ENCODE assay signal across 9 cellular contexts in genomic region chr5:74991522-74991921, GRCh38.
"Had no signal": no experiment of that assay in that cellular context is flagged by ENCODE, and none has a peak within 500 bp of the region (broad histone marks: within the 10 kb centered on the region; RNA-seq: fewer than 3 reads in every experiment).

No MANE protein-coding gene starts in this region.

- H3K4me1 Mint-ChIP-seq: IgD-negative memory B cell had no signal

- DNase-seq: GM23248, GOT3, H7, HFFc6, KG1 had no signal

- H3K4me1 ChIP-seq: HAP-1 had no signal

- H3K27ac Mint-ChIP-seq: HFFc6, IgD-negative memory B cell had no signal

- H3K9ac ChIP-seq: GM23248 had no signal

- ATAC-seq: HCT116 had no signal

- H2AFZ ChIP-seq: GM23248 had no signal

- H3K27ac ChIP-seq: GM23248, HL-60 had no signal

- H3K36me3 Mint-ChIP-seq: IgD-negative memory B cell had no signal

- H3K4me3 Mint-ChIP-seq: HFFc6, IgD-negative memory B cell had no signal

- H3K4me3 ChIP-seq: GM23248, HAP-1 had no signal

- H3K36me3 ChIP-seq: HAP-1 had no signal
